Comparison of ENCODE assay signal across 7 cellular contexts in the genomic region with DNA sequence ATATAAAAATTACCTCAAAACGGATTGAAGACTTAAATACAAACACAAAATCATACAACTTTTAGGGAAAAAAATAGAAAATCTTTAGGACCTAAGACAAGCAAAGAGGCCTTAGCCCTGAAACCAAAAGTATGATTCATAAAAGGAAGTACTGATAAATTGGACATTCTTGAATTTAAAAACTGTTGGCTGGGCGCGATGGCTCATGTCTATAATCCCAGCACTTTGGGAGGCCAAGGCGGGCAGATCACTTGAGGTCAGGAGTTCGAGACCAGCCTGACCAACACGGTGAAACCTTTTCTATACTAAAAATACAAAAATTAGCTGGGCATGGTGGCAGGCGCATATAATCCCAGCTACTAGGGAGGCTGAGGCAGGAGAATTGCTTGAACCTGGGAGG.
DNase-seq lines count a peak whose midpoint lies in the region; ATAC-seq and TF ChIP-seq lines count a peak whose summit lies in the region.
"Not testable (repeated sequence)": the region's sequence is repeated elsewhere in the genome, so short reads cannot be mapped to it uniquely, and the experiment has no call there.

No MANE protein-coding gene starts in this region.

- DNase-seq in LHCN-M2 (ENCODE audit: low read depth): peak; percentile 12
- peak; percentile 69 for DNase-seq in MV-4-11 (lab: John Stamatoyannopoulos, UW)
- DNase-seq in PC-3: peak; percentile 4
- DNase-seq in amniotic epithelial cell (ENCODE audit: low read depth): peak; percentile 57
- peak; percentile 50 to 57 for DNase-seq in cardiac fibroblast (ENCODE audit: low read depth in 2 of 2)
- peak; percentile 31 for DNase-seq in fibroblast of the aortic adventitia (ENCODE audit: low read depth)
- DNase-seq in osteoblast (ENCODE audit: insufficient read length, low spot score, missing footprints): not testable (repeated sequence)

- H3K9me2 ChIP-seq in PC-3 (replicated peaks; ENCODE audit: low read length): not testable (repeated sequence)

- not testable (repeated sequence) for H3K36me3 ChIP-seq in PC-3 (ENCODE audit: low read depth, low read length)
- peaks cover 11% of the 10 kb centered on the region for H3K36me3 ChIP-seq in osteoblast (ENCODE audit: insufficient read depth, low read length)

- H3K27ac ChIP-seq in PC-3 (ENCODE audit: low read length): not testable (repeated sequence)
- H3K27ac ChIP-seq in osteoblast (ENCODE audit: low read depth, low read length): peak overlapping the region; percentile 23

- not testable (repeated sequence) for ATAC-seq in PC-3

- POLR2A ChIA-PET in PC-3 (lab: Charles Lee; ENCODE audit: unreplicated experiment): interaction anchor here (0.6 kb wide), 1 partner anchor 301 kb away, joined by 4 read pairs; no protein-coding TSS in a partner anchor

- H4K20me1 ChIP-seq in PC-3 (ENCODE audit: low read length); osteoblast (ENCODE audit: insufficient read depth, low read length): not testable (repeated sequence)

- intact Hi-C loops in PC-3 (cut with micrococcal nuclease): not testable (repeated sequence)

- H3K4me2 ChIP-seq in PC-3 (ENCODE audit: low read length); osteoblast (ENCODE audit: insufficient read depth, low read length): not testable (repeated sequence)

- TF ChIP-seq CTCF in PC-3 (conservative IDR thresholded peaks at IDR 0.05; ENCODE audit: low read depth, low read length); cardiac fibroblast (IDR thresholded peaks at IDR 0.05; ENCODE audit: low read depth, low read length); fibroblast of the aortic adventitia (IDR thresholded peaks at IDR 0.05; ENCODE audit: insufficient read depth, low read length); osteoblast (IDR thresholded peaks at IDR 0.05; ENCODE audit: extremely low read depth, low read depth, low read length): not testable (repeated sequence)

- CTCF ChIA-PET in PC-3 (lab: Charles Lee): not testable (repeated sequence)

- H3K9me3 ChIP-seq in PC-3 (ENCODE audit: low read length); osteoblast (ENCODE audit: low read depth, low read length): not testable (repeated sequence)

- not testable (repeated sequence) for BruUV-seq in PC-3 (replicated peaks; lab: Mats Ljungman, UMichigan)

- not testable (repeated sequence) for H3F3A ChIP-seq in PC-3 (ENCODE audit: low read length, unreplicated experiment)

- not testable (repeated sequence) for H2AFZ ChIP-seq in PC-3 (ENCODE audit: low read length); osteoblast (ENCODE audit: low read length)

- H3K9ac ChIP-seq in PC-3 (ENCODE audit: low read length): not testable (repeated sequence)

- not testable (repeated sequence) for H3K27me3 ChIP-seq in PC-3 (ENCODE audit: low read length); osteoblast (ENCODE audit: insufficient read depth, low read length)

- H3K79me2 ChIP-seq in PC-3 (ENCODE audit: low read length) (peaks cover 35% of the 10 kb centered on the region), osteoblast (ENCODE audit: insufficient read depth, low read length) (peaks cover 76% of the 10 kb centered on the region)

- not testable (repeated sequence) for H3K4me3 ChIP-seq in PC-3 (ENCODE audit: low read length); cardiac fibroblast (replicated peaks in 1 of 2; ENCODE audit: low read depth in 2 of 2, low read length in 2 of 2); fibroblast of the aortic adventitia (ENCODE audit: low read depth, low read length); osteoblast (ENCODE audit: insufficient read depth, low read length)

- H3K4me1 ChIP-seq in PC-3 (ENCODE audit: insufficient read depth, low read length); osteoblast (ENCODE audit: insufficient read depth, low read length): not testable (repeated sequence)
